21 cellular contexts compared by ENCODE assay signal in the genomic region with DNA sequence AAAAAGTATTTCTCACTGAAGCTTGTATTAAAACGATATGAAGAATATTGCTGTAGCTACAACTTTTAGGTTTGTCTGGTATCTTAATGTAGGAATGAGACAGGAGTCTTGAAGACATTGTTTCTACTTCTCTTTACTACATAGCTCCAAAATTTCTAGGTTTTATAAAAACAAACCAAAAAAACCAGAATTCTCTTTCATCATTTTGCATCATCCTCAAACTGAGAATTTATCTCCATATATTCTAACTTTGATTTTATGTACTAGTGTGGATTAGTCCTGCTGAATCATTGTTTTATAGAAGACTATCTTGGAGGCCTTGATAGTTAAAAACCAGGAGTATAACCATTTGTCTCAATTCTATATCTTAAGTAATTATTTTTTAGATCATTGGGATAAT.
"Had no signal": no experiment of that assay in that cellular context is flagged by ENCODE, and none has a peak within 500 bp of the region (broad histone marks: within the 10 kb centered on the region; RNA-seq: fewer than 3 reads in every experiment).

No MANE protein-coding gene starts in this region.

- DNase-seq: dermis blood vessel endothelial cell; esophagus squamous epithelium; foreskin melanocyte; head of caudate nucleus; islet precursor cell; mammary epithelial cell; natural killer cell; psoas muscle; retina; right lobe of liver; spleen; stimulated activated CD4-positive, alpha-beta T cell treated with anti-CD3 and anti-CD28 coated beads, Interleukin-15, amount 100 ng/mL, for 24 hours; stimulated activated CD4-positive, alpha-beta T cell treated with anti-CD3 and anti-CD28 coated beads, Interleukin-1b, Interleukin-23, amount 100 ng/mL, for 48 hours; stimulated activated CD4-positive, alpha-beta T cell treated with anti-CD3 and anti-CD28 coated beads, Interleukin-4, amount 100 ng/mL, for 24 hours; stimulated activated naive B cell treated with anti-CD40 and anti-IgM and Interleukin-4, amounts not matched to agents 10 μg/mL and 1 μg/mL and 100 μg/mL, for 72 hours; stimulated activated naive CD8-positive, alpha-beta T cell treated with anti-CD3 and anti-CD28 coated beads, Interleukin-15, amount 100 ng/mL, for 72 hours; testis; upper lobe of right lung had no signal

- ATAC-seq: left lobe of liver; natural killer cell; psoas muscle; right lobe of liver; stimulated activated naive B cell treated with anti-CD40 and anti-IgM and Interleukin-4, amounts not matched to agents 10 μg/mL and 1 μg/mL and 100 μg/mL, for 72 hours; stimulated activated naive CD8-positive, alpha-beta T cell treated with anti-CD3 and anti-CD28 coated beads, Interleukin-15, amount 100 ng/mL, for 72 hours; upper lobe of right lung had no signal

- H3K9me3 ChIP-seq: esophagus squamous epithelium, psoas muscle, right lobe of liver, spleen, testis, tibial nerve, upper lobe of right lung, vagina had no signal

- H3K4me3 Mint-ChIP-seq: natural killer cell; stimulated activated naive B cell treated with anti-CD40 and anti-IgM and Interleukin-4, amounts not matched to agents 10 μg/mL and 1 μg/mL and 100 μg/mL, for 72 hours; stimulated activated naive CD8-positive, alpha-beta T cell treated with anti-CD3 and anti-CD28 coated beads, Interleukin-15, amount 100 ng/mL, for 72 hours had no signal

- H3K27me3 Mint-ChIP-seq: stimulated activated naive B cell treated with anti-CD40 and anti-IgM and Interleukin-4, amounts not matched to agents 10 μg/mL and 1 μg/mL and 100 μg/mL, for 72 hours; stimulated activated naive CD8-positive, alpha-beta T cell treated with anti-CD3 and anti-CD28 coated beads, Interleukin-15, amount 100 ng/mL, for 72 hours had no signal

- H3K36me3 ChIP-seq: vagina had no signal

- H3K9me3 Mint-ChIP-seq: natural killer cell; stimulated activated naive B cell treated with anti-CD40 and anti-IgM and Interleukin-4, amounts not matched to agents 10 μg/mL and 1 μg/mL and 100 μg/mL, for 72 hours; stimulated activated naive CD8-positive, alpha-beta T cell treated with anti-CD3 and anti-CD28 coated beads, Interleukin-15, amount 100 ng/mL, for 72 hours had no signal

- H3K27me3 ChIP-seq: esophagus squamous epithelium, right lobe of liver, spleen, testis, tibial nerve, upper lobe of right lung, vagina had no signal

- H3K27ac ChIP-seq: esophagus squamous epithelium, psoas muscle, right lobe of liver, spleen, tibial nerve, upper lobe of right lung, vagina had no signal

- H3K27ac Mint-ChIP-seq: natural killer cell; stimulated activated naive B cell treated with anti-CD40 and anti-IgM and Interleukin-4, amounts not matched to agents 10 μg/mL and 1 μg/mL and 100 μg/mL, for 72 hours; stimulated activated naive CD8-positive, alpha-beta T cell treated with anti-CD3 and anti-CD28 coated beads, Interleukin-15, amount 100 ng/mL, for 72 hours had no signal

- H3K4me3 ChIP-seq: esophagus squamous epithelium, psoas muscle, right lobe of liver, spleen, testis, tibial nerve, upper lobe of right lung, vagina had no signal

- H3K36me3 Mint-ChIP-seq: natural killer cell had no signal

- H3K4me1 ChIP-seq: esophagus squamous epithelium, psoas muscle, spleen, tibial nerve, upper lobe of right lung, vagina had no signal
